In genomic region chr6:291148-291696, GRCh38 we compare ENCODE assay signal across 8 cellular contexts. TPM values are rescaled to one million over a fixed set of nuclear protein-coding genes. Genes with fewer than 3 reads are reported as not detected.
DNase-seq lines count a peak whose midpoint lies in the region; ATAC-seq and TF ChIP-seq lines count a peak whose summit lies in the region.

No MANE protein-coding gene starts in this region.

- peak overlapping the region; percentile 74 for H3K4me3 Mint-ChIP-seq in activated CD4-positive, alpha-beta T cell treated with anti-CD3 and anti-CD28 coated beads for 36 hours
- peak overlapping the region; percentile 81 for H3K4me3 Mint-ChIP-seq in activated CD8-positive, alpha-beta T cell treated with anti-CD3 and anti-CD28 coated beads, Interleukin-2, amount 10 ng/mL, durations not matched to agents 7 days and 5 days

- H3K36me3 Mint-ChIP-seq in activated CD4-positive, alpha-beta T cell treated with anti-CD3 and anti-CD28 coated beads for 36 hours (ENCODE audit: low read depth): peaks cover 4% of the 10 kb centered on the region
- peaks cover 23% of the 10 kb centered on the region for H3K36me3 Mint-ChIP-seq in activated CD8-positive, alpha-beta T cell treated with anti-CD3 and anti-CD28 coated beads, Interleukin-2, amount 10 ng/mL, durations not matched to agents 7 days and 5 days (ENCODE audit: low read depth)

- intact Hi-C loops in activated CD4-positive, alpha-beta T cell treated with anti-CD3 and anti-CD28 coated beads for 36 hours (cut with DNase I, micrococcal nuclease): loop anchor here in 1 of 2 experiments (5.0 kb wide), 3 partner anchors 39 to 201 kb away; no protein-coding TSS in a partner anchor
- intact Hi-C loops in stomach (cut with DNase I; ENCODE audit: low total_unique reads): no loop called here

- H3K9me3 ChIP-seq in iPS-15b (ENCODE audit: control insufficient read depth, insufficient read depth, low read length) (peaks cover 7% of the 10 kb centered on the region), stomach (peaks cover 0 to 4% (median 0%) of the 10 kb centered on the region in 4 donors)

- CTCF ChIA-PET in activated CD4-positive, alpha-beta T cell treated with anti-CD3 and anti-CD28 coated beads for 36 hours (lab: Charles Lee): interaction anchor here (0.9 to 1.1 kb wide), 2 partner anchors 12 to 39 kb away, joined by 3 read pairs; no protein-coding TSS in a partner anchor
- CTCF ChIA-PET in activated CD8-positive, alpha-beta T cell treated with anti-CD3 and anti-CD28 coated beads, Interleukin-2, amount 10 ng/mL, durations not matched to agents 7 days and 5 days (lab: Charles Lee): interaction anchor here (0.7 to 3.0 kb wide), 3 partner anchors 31 to 117 kb away, joined by 3 to 9 read pairs (median 9); no protein-coding TSS in a partner anchor
- CTCF ChIA-PET in HEK293T (lab: Yijun Ruan, JAX): no interaction called here

- POLR2A ChIA-PET in activated CD4-positive, alpha-beta T cell treated with anti-CD3 and anti-CD28 coated beads for 36 hours (lab: Charles Lee): no interaction called here
- POLR2A ChIA-PET in activated CD8-positive, alpha-beta T cell treated with anti-CD3 and anti-CD28 coated beads, Interleukin-2, amount 10 ng/mL, durations not matched to agents 7 days and 5 days (lab: Charles Lee): interaction anchor here (0.6 to 0.9 kb wide), 2 partner anchors 66 to 274 kb away, joined by 3 read pairs; no protein-coding TSS in a partner anchor
- POLR2A ChIA-PET in HEK293T (lab: Yijun Ruan, JAX): interaction anchor here (0.6 kb wide), 1 partner anchor 259 kb away, joined by 4 read pairs; no protein-coding TSS in a partner anchor

- H3K9ac ChIP-seq in iPS-15b (ENCODE audit: low read depth, low read length): peak overlapping the region; percentile 82

- no peak for ATAC-seq in activated CD4-positive, alpha-beta T cell treated with anti-CD3 and anti-CD28 coated beads for 36 hours
- ATAC-seq in activated CD8-positive, alpha-beta T cell treated with anti-CD3 and anti-CD28 coated beads, Interleukin-2, amount 10 ng/mL, durations not matched to agents 7 days and 5 days: no peak
- ATAC-seq in HG03159 (IDR thresholded peaks at IDR 0.05; ENCODE audit: unreplicated experiment) (no peak), GM21786 (IDR thresholded peaks at IDR 0.05; ENCODE audit: unreplicated experiment) (no peak)

- no peak for TF ChIP-seq CTCF in stomach (IDR thresholded peaks at IDR 0.05)

- no peaks in the 10 kb centered on the region for H3K9me3 Mint-ChIP-seq in activated CD4-positive, alpha-beta T cell treated with anti-CD3 and anti-CD28 coated beads for 36 hours (ENCODE audit: low read depth)
- no peaks in the 10 kb centered on the region for H3K9me3 Mint-ChIP-seq in activated CD8-positive, alpha-beta T cell treated with anti-CD3 and anti-CD28 coated beads, Interleukin-2, amount 10 ng/mL, durations not matched to agents 7 days and 5 days (ENCODE audit: insufficient read depth)

- peak overlapping the region; percentile 95 to 99 (median 96) for H3K27ac ChIP-seq in stomach

- H3K27me3 ChIP-seq in iPS-15b (ENCODE audit: control insufficient read depth, insufficient read depth, low read length): peaks cover 2% of the 10 kb centered on the region
- H3K27me3 ChIP-seq in stomach: no peaks in the 10 kb centered on the region

- no peaks in the 10 kb centered on the region for H3K27me3 Mint-ChIP-seq in activated CD4-positive, alpha-beta T cell treated with anti-CD3 and anti-CD28 coated beads for 36 hours
- no peaks in the 10 kb centered on the region for H3K27me3 Mint-ChIP-seq in activated CD8-positive, alpha-beta T cell treated with anti-CD3 and anti-CD28 coated beads, Interleukin-2, amount 10 ng/mL, durations not matched to agents 7 days and 5 days (ENCODE audit: low read depth)

- peak; percentile 43 for DNase-seq in activated CD4-positive, alpha-beta T cell treated with anti-CD3 and anti-CD28 coated beads for 36 hours
- no peak for DNase-seq in activated CD4-positive, alpha-beta T cell treated with anti-CD3 and anti-CD28 coated beads for 4 hours
- DNase-seq in activated CD8-positive, alpha-beta T cell treated with anti-CD3 and anti-CD28 coated beads, Interleukin-2, amount 10 ng/mL, durations not matched to agents 7 days and 5 days: peak; percentile 24
- DNase-seq in stomach (no peak), HEK293T (ENCODE audit: extremely low spot score) (no peak)

- H3K4me3 ChIP-seq in iPS-15b (ENCODE audit: low read depth, low read length) (peak overlapping the region; percentile 52), stomach (peak overlapping the region; percentile 52 to 67 (median 66))

- H3K27ac Mint-ChIP-seq in activated CD4-positive, alpha-beta T cell treated with anti-CD3 and anti-CD28 coated beads for 36 hours: peak overlapping the region; percentile 92
- H3K27ac Mint-ChIP-seq in activated CD8-positive, alpha-beta T cell treated with anti-CD3 and anti-CD28 coated beads, Interleukin-2, amount 10 ng/mL, durations not matched to agents 7 days and 5 days: peak overlapping the region; percentile 86

- whole genome bisulfite sequencing in stomach, 5 donors: 37 to 45% (median 41%) methylated on average over 8 of the region's 8 CpGs

- H3K36me3 ChIP-seq in iPS-15b (ENCODE audit: control insufficient read depth, insufficient read depth, low read length) (no peaks in the 10 kb centered on the region), stomach (no peaks in the 10 kb centered on the region)

- no peak for TF ChIP-seq POLR2A in stomach (IDR thresholded peaks at IDR 0.05)

- H3K4me1 ChIP-seq in iPS-15b (ENCODE audit: control insufficient read depth, insufficient read depth, low read length): no peaks in the 10 kb centered on the region
- H3K4me1 ChIP-seq in stomach: peaks cover 21 to 38% (median 35%) of the 10 kb centered on the region in 4 donors

- TF ChIP-seq EP300 in stomach (IDR thresholded peaks at IDR 0.05): no peak

- peaks cover 57% of the 10 kb centered on the region for H3K4me1 Mint-ChIP-seq in activated CD4-positive, alpha-beta T cell treated with anti-CD3 and anti-CD28 coated beads for 36 hours
- peaks cover 65% of the 10 kb centered on the region for H3K4me1 Mint-ChIP-seq in activated CD8-positive, alpha-beta T cell treated with anti-CD3 and anti-CD28 coated beads, Interleukin-2, amount 10 ng/mL, durations not matched to agents 7 days and 5 days (ENCODE audit: low read depth)

TF ChIP-seq in HEK293T, 16 proteins besides CTCF, POLR2A, EP300 and RAD21:
- TF ChIP-seq BHLHE40 (IDR thresholded peaks at IDR 0.05; ENCODE audit: borderline replicate concordance) (no peak), ARNT (IDR thresholded peaks at IDR 0.05) (no peak), CTBP1 (IDR thresholded peaks at IDR 0.05; ENCODE audit: borderline replicate concordance) (no peak), SUZ12 (IDR thresholded peaks at IDR 0.05) (no peak), LEF1 (IDR thresholded peaks at IDR 0.05; ENCODE audit: borderline replicate concordance) (no peak), TARDBP (IDR thresholded peaks at IDR 0.05) (no peak), L3MBTL2 (conservative IDR thresholded peaks at IDR 0.05) (no peak), SP1 (IDR thresholded peaks at IDR 0.05) (no peak)
TF ChIP-seq in HEK293T: peak in this region for 0.

RNA-seq across cellular contexts. Expression of gene DUSP22, which starts 1.1 kb away (rescaled TPM):
- 10 to 100 TPM; 33.2 to 33.7 TPM for total RNA-seq in activated CD4-positive, alpha-beta T cell treated with anti-CD3 and anti-CD28 coated beads for 36 hours
- 10 to 100 TPM; 32.6 to 33.2 TPM for total RNA-seq in activated CD8-positive, alpha-beta T cell treated with anti-CD3 and anti-CD28 coated beads, Interleukin-2, amount 10 ng/mL, durations not matched to agents 7 days and 5 days
- total RNA-seq in stomach: 100 to 1,000 TPM in 1 of 5 donors, 10 to 100 TPM in 4; 15.6 to 338 (median 31.2) TPM
- polyA plus RNA-seq in stomach: 10 to 100 TPM; 33.9 to 43.7 (median 35.7) TPM

Comparison
In these comparisons a context has a peak if more than half of its experiments do, and no peak if none do; other contexts are left out.
1. DNase-seq: peak in activated CD4-positive, alpha-beta T cell treated with anti-CD3 and anti-CD28 coated beads for 36 hours (single experiment) and activated CD8-positive, alpha-beta T cell treated with anti-CD3 and anti-CD28 coated beads, Interleukin-2, amount 10 ng/mL, durations not matched to agents 7 days and 5 days (single experiment); none in activated CD4-positive, alpha-beta T cell treated with anti-CD3 and anti-CD28 coated beads for 4 hours (0 of 2), stomach (single experiment) and HEK293T (single experiment).